1 cellular context compared by ENCODE assay signal in genomic region chr18:8795586-8795985, GRCh38.
TF ChIP-seq lines count a peak whose summit lies in the region.

No MANE protein-coding gene starts in this region.

TF ChIP-seq in GM23338, 12 proteins besides CTCF, POLR2A, EP300 and RAD21 (continued from another document):
- TF ChIP-seq ZNF462 (CRISPR knock-in tag; IDR thresholded peaks at IDR 0.05) (no peak; the same call in 1 of the 2 replicates), REST (IDR thresholded peaks at IDR 0.05; ENCODE audit: unreplicated experiment) (no peak), JUNB (IDR thresholded peaks at IDR 0.05; ENCODE audit: unreplicated experiment) (no peak), EZH2phosphoT487 (IDR thresholded peaks at IDR 0.05; ENCODE audit: unreplicated experiment) (no peak), ZNF114 (CRISPR knock-in tag; IDR thresholded peaks at IDR 0.05) (no peak), STAT1 (IDR thresholded peaks at IDR 0.05; ENCODE audit: unreplicated experiment) (no peak), EZH2 (IDR thresholded peaks at IDR 0.05; ENCODE audit: low read depth, unreplicated experiment) (no peak), ZNF331 (CRISPR knock-in tag; IDR thresholded peaks at IDR 0.05; ENCODE audit: low read depth) (no peak), CREB1 (CRISPR knock-in tag; IDR thresholded peaks at IDR 0.05; ENCODE audit: low read depth) (no peak), POLR2AphosphoS5 (IDR thresholded peaks at IDR 0.05; ENCODE audit: low read depth) (no peak), ETS1 (IDR thresholded peaks at IDR 0.05) (no peak)
TF ChIP-seq in GM23338: peak in this region for 0.
